Comparison of ENCODE assay signal across 1 cellular context in genomic region chr22:30240541-30241417, GRCh38.
TF ChIP-seq lines count a peak whose summit lies in the region.

No MANE protein-coding gene starts in this region.

TF ChIP-seq in GM12878, 131 proteins besides CTCF, POLR2A, EP300 and RAD21:
- peak; percentile 77; the same call in 1 of the 2 replicates for TF ChIP-seq SPI1 (IDR thresholded peaks at IDR 0.05; ENCODE audit: borderline replicate concordance, insufficient read depth, low read depth, low read length)
- no peak for TF ChIP-seq SP1 (IDR thresholded peaks at IDR 0.05; ENCODE audit: low read depth, low read length)
